In genomic region chr13:48486836-48487235, GRCh38 we compare ENCODE assay signal across 14 cellular contexts. TPM values are rescaled to one million over a fixed set of nuclear protein-coding genes. Genes with fewer than 3 reads are reported as not detected.
A peak's percentile ranks its signal among the peaks of the same experiment; 100 is the strongest.
DNase-seq lines count a peak whose midpoint lies in the region; ATAC-seq and TF ChIP-seq lines count a peak whose summit lies in the region.
"Had no signal": no experiment of that assay in that cellular context is flagged by ENCODE, and none has a peak within 500 bp of the region (broad histone marks: within the 10 kb centered on the region; RNA-seq: fewer than 3 reads in every experiment).

No MANE protein-coding gene starts in this region.

- no peaks in the 10 kb centered on the region; the same call in 1 of the 2 replicates for H3K79me2 ChIP-seq in SU-DHL-6 (ENCODE audit: insufficient read depth, low read length)

- no peaks in the 10 kb centered on the region for H3K27me3 ChIP-seq in CD8-positive, alpha-beta memory T cell (ENCODE audit: insufficient read depth, low read length, poor library complexity, severe bottlenecking)
- no peaks in the 10 kb centered on the region for H3K27me3 ChIP-seq in SU-DHL-6 (ENCODE audit: low read length)
- H3K27me3 ChIP-seq in naive thymus-derived CD4-positive, alpha-beta T cell (ENCODE audit: control insufficient read depth in 2 of 2, insufficient read depth in 2 of 2, low read length in 2 of 2), result no peaks in the 10 kb centered on the region
- H3K27me3 ChIP-seq in left lung, result no peaks in the 10 kb centered on the region

- no peaks in the 10 kb centered on the region for H3K9me3 ChIP-seq in CD8-positive, alpha-beta memory T cell (ENCODE audit: low read length)
- H3K9me3 ChIP-seq in SU-DHL-6 (ENCODE audit: insufficient read depth, low read length) (no peaks in the 10 kb centered on the region), left lung (no peaks in the 10 kb centered on the region)
- no peaks in the 10 kb centered on the region for H3K9me3 ChIP-seq in naive thymus-derived CD4-positive, alpha-beta T cell (ENCODE audit: control insufficient read depth in 2 of 3, low read length in 3 of 3)

- H3K27me3 Mint-ChIP-seq in activated CD8-positive, alpha-beta T cell treated with anti-CD3 and anti-CD28 coated beads, Interleukin-2, amount 10 ng/mL, durations not matched to agents 7 days and 5 days (ENCODE audit: low read depth), result no peaks in the 10 kb centered on the region
- no peaks in the 10 kb centered on the region for H3K27me3 Mint-ChIP-seq in activated CD8-positive, alpha-beta T cell treated with anti-CD3 and anti-CD28 coated beads for 36 hours
- no peaks in the 10 kb centered on the region for H3K27me3 Mint-ChIP-seq in CD8-positive, alpha-beta memory T cell
- no peaks in the 10 kb centered on the region for H3K27me3 Mint-ChIP-seq in naive thymus-derived CD4-positive, alpha-beta T cell
- H3K27me3 Mint-ChIP-seq in activated T-helper 1 cell treated with anti-CD3 and anti-CD28 coated beads, Interleukin-12 subunit alpha, Interleukin-12 subunit beta, Interleukin-2, Interleukin-4 antibody, amounts not matched to agents 30 ng/mL and 10 ng/mL and 1 ng/mL, durations not matched to agents 14 hours and 24 hours and 36 hours (ENCODE audit: insufficient read depth), result no peaks in the 10 kb centered on the region

- no peak overlapping the region for H3K9ac ChIP-seq in SU-DHL-6 (ENCODE audit: low read length)

- POLR2A ChIA-PET in activated CD8-positive, alpha-beta T cell treated with anti-CD3 and anti-CD28 coated beads, Interleukin-2, amount 10 ng/mL, durations not matched to agents 7 days and 5 days (lab: Charles Lee), result no interaction called here
- POLR2A ChIA-PET in activated CD8-positive, alpha-beta T cell treated with anti-CD3 and anti-CD28 coated beads for 36 hours (lab: Charles Lee), result no interaction called here
- POLR2A ChIA-PET in CD8-positive, alpha-beta memory T cell (lab: Charles Lee), result no interaction called here
- POLR2A ChIA-PET in naive thymus-derived CD4-positive, alpha-beta T cell (lab: Charles Lee), result interaction anchor here (1.1 kb wide), 1 partner anchor 46 kb away, joined by 5 read pairs; the partner anchor contains the start of gene RCBTB2

- peak overlapping the region; percentile 56 for H3K27ac Mint-ChIP-seq in activated CD8-positive, alpha-beta T cell treated with anti-CD3 and anti-CD28 coated beads, Interleukin-2, amount 10 ng/mL, durations not matched to agents 7 days and 5 days
- no peak overlapping the region for H3K27ac Mint-ChIP-seq in activated CD8-positive, alpha-beta T cell treated with anti-CD3 and anti-CD28 coated beads for 36 hours
- H3K27ac Mint-ChIP-seq in CD8-positive, alpha-beta memory T cell, result peak overlapping the region in 6 of 8 donors; percentile 51 to 86 (median 70)
- peak overlapping the region in 5 of 9 donors; percentile 31 to 78 (median 68) for H3K27ac Mint-ChIP-seq in naive thymus-derived CD4-positive, alpha-beta T cell
- no peak overlapping the region for H3K27ac Mint-ChIP-seq in activated T-helper 1 cell treated with anti-CD3 and anti-CD28 coated beads, Interleukin-12 subunit alpha, Interleukin-12 subunit beta, Interleukin-2, Interleukin-4 antibody, amounts not matched to agents 30 ng/mL and 10 ng/mL and 1 ng/mL, durations not matched to agents 14 hours and 24 hours and 36 hours

- peaks cover 44% of the 10 kb centered on the region for H3K36me3 Mint-ChIP-seq in activated CD8-positive, alpha-beta T cell treated with anti-CD3 and anti-CD28 coated beads, Interleukin-2, amount 10 ng/mL, durations not matched to agents 7 days and 5 days (ENCODE audit: low read depth)
- peaks cover 11% of the 10 kb centered on the region for H3K36me3 Mint-ChIP-seq in activated CD8-positive, alpha-beta T cell treated with anti-CD3 and anti-CD28 coated beads for 36 hours (ENCODE audit: low read depth)
- H3K36me3 Mint-ChIP-seq in CD8-positive, alpha-beta memory T cell, result peaks cover 15 to 34% (median 19%) of the 10 kb centered on the region in 3 donors
- peaks cover 0 to 49% (median 24%) of the 10 kb centered on the region in 5 donors for H3K36me3 Mint-ChIP-seq in naive thymus-derived CD4-positive, alpha-beta T cell
- peaks cover 31% of the 10 kb centered on the region for H3K36me3 Mint-ChIP-seq in activated T-helper 1 cell treated with anti-CD3 and anti-CD28 coated beads, Interleukin-12 subunit alpha, Interleukin-12 subunit beta, Interleukin-2, Interleukin-4 antibody, amounts not matched to agents 30 ng/mL and 10 ng/mL and 1 ng/mL, durations not matched to agents 14 hours and 24 hours and 36 hours (ENCODE audit: low read depth)

- H2AFZ ChIP-seq in SU-DHL-6 (ENCODE audit: low read depth, low read length, severe bottlenecking), result no peak overlapping the region

- H3K9me2 ChIP-seq in SU-DHL-6 (replicated peaks; ENCODE audit: insufficient read depth, low read length), result no peaks in the 10 kb centered on the region

- DNase-seq in activated CD8-positive, alpha-beta T cell treated with anti-CD3 and anti-CD28 coated beads, Interleukin-2, amount 10 ng/mL, durations not matched to agents 7 days and 5 days, result no peak
- no peak for DNase-seq in activated CD8-positive, alpha-beta T cell treated with anti-CD3 and anti-CD28 coated beads for 36 hours
- DNase-seq in CD8-positive, alpha-beta memory T cell, result no peak
- DNase-seq in naive thymus-derived CD4-positive, alpha-beta T cell, result no peak
- DNase-seq in NCI-H1694 (lab: John Stamatoyannopoulos, UW), result no peak
- DNase-seq in left lung, result no peak
- no peak for DNase-seq in activated T-helper 1 cell treated with anti-CD3 and anti-CD28 coated beads, Interleukin-12 subunit alpha, Interleukin-12 subunit beta, Interleukin-2, Interleukin-4 antibody, amounts not matched to agents 30 ng/mL and 10 ng/mL and 1 ng/mL, durations not matched to agents 14 hours and 24 hours and 36 hours (ENCODE audit: low spot score)
- DNase-seq: CD8-positive, alpha-beta T cell; H9; NCI-H1417 treated with DMSO at 0.1 percent for 48 hours; NCI-H2029 treated with DMSO at 0.1 percent for 48 hours; NCI-H524; SHP77 had no signal

- peaks cover 49% of the 10 kb centered on the region for H3F3A ChIP-seq in SU-DHL-6 (ENCODE audit: insufficient read depth)

- peaks cover 58% of the 10 kb centered on the region for H3K4me1 Mint-ChIP-seq in activated CD8-positive, alpha-beta T cell treated with anti-CD3 and anti-CD28 coated beads, Interleukin-2, amount 10 ng/mL, durations not matched to agents 7 days and 5 days (ENCODE audit: low read depth)
- H3K4me1 Mint-ChIP-seq in activated CD8-positive, alpha-beta T cell treated with anti-CD3 and anti-CD28 coated beads for 36 hours (ENCODE audit: low read depth), result peaks cover 26% of the 10 kb centered on the region
- peaks cover 24 to 41% (median 39%) of the 10 kb centered on the region in 3 donors for H3K4me1 Mint-ChIP-seq in CD8-positive, alpha-beta memory T cell
- H3K4me1 Mint-ChIP-seq in naive thymus-derived CD4-positive, alpha-beta T cell, result peaks cover 19 to 67% (median 35%) of the 10 kb centered on the region in 7 donors
- peaks cover 24% of the 10 kb centered on the region for H3K4me1 Mint-ChIP-seq in activated T-helper 1 cell treated with anti-CD3 and anti-CD28 coated beads, Interleukin-12 subunit alpha, Interleukin-12 subunit beta, Interleukin-2, Interleukin-4 antibody, amounts not matched to agents 30 ng/mL and 10 ng/mL and 1 ng/mL, durations not matched to agents 14 hours and 24 hours and 36 hours (ENCODE audit: low read depth)

- CTCF ChIA-PET in activated CD8-positive, alpha-beta T cell treated with anti-CD3 and anti-CD28 coated beads, Interleukin-2, amount 10 ng/mL, durations not matched to agents 7 days and 5 days (lab: Charles Lee), result no interaction called here
- CTCF ChIA-PET in activated CD8-positive, alpha-beta T cell treated with anti-CD3 and anti-CD28 coated beads for 36 hours (lab: Charles Lee), result interaction anchor here (1.1 to 1.9 kb wide), 2 partner anchors 13 to 153 kb away, joined by 3 to 4 read pairs; no protein-coding TSS in a partner anchor
- CTCF ChIA-PET in CD8-positive, alpha-beta memory T cell (lab: Charles Lee), result no interaction called here
- CTCF ChIA-PET in naive thymus-derived CD4-positive, alpha-beta T cell (lab: Charles Lee), result interaction anchor here (0.7 to 1.1 kb wide), 2 partner anchors 20 to 70 kb away, joined by 3 to 4 read pairs; no protein-coding TSS in a partner anchor

- peaks cover 8% of the 10 kb centered on the region for H3K9me3 Mint-ChIP-seq in activated CD8-positive, alpha-beta T cell treated with anti-CD3 and anti-CD28 coated beads, Interleukin-2, amount 10 ng/mL, durations not matched to agents 7 days and 5 days (ENCODE audit: insufficient read depth)
- H3K9me3 Mint-ChIP-seq in activated CD8-positive, alpha-beta T cell treated with anti-CD3 and anti-CD28 coated beads for 36 hours, result peaks cover 2% of the 10 kb centered on the region
- H3K9me3 Mint-ChIP-seq in CD8-positive, alpha-beta memory T cell, result peaks cover 0 to 2% (median 0%) of the 10 kb centered on the region in 5 donors
- peaks cover 0 to 7% (median 0%) of the 10 kb centered on the region in 11 donors for H3K9me3 Mint-ChIP-seq in naive thymus-derived CD4-positive, alpha-beta T cell
- H3K9me3 Mint-ChIP-seq in activated T-helper 1 cell treated with anti-CD3 and anti-CD28 coated beads, Interleukin-12 subunit alpha, Interleukin-12 subunit beta, Interleukin-2, Interleukin-4 antibody, amounts not matched to agents 30 ng/mL and 10 ng/mL and 1 ng/mL, durations not matched to agents 14 hours and 24 hours and 36 hours, result peaks cover 6% of the 10 kb centered on the region
- H3K9me3 Mint-ChIP-seq: CD8-positive, alpha-beta T cell had no signal

- H3K4me2 ChIP-seq in SU-DHL-6 (ENCODE audit: low read depth, low read length, poor library complexity, severe bottlenecking), result no peak overlapping the region

- no peak for ATAC-seq in activated CD8-positive, alpha-beta T cell treated with anti-CD3 and anti-CD28 coated beads, Interleukin-2, amount 10 ng/mL, durations not matched to agents 7 days and 5 days
- no peak for ATAC-seq in activated CD8-positive, alpha-beta T cell treated with anti-CD3 and anti-CD28 coated beads for 36 hours
- ATAC-seq in naive thymus-derived CD4-positive, alpha-beta T cell, result no peak
- no peak for ATAC-seq in left lung
- ATAC-seq: CD8-positive, alpha-beta T cell had no signal

- no peaks in the 10 kb centered on the region for H3K36me3 ChIP-seq in CD8-positive, alpha-beta memory T cell (ENCODE audit: insufficient read depth, low read length)
- H3K36me3 ChIP-seq in SU-DHL-6 (ENCODE audit: low read length), result peaks cover 18% of the 10 kb centered on the region
- H3K36me3 ChIP-seq in naive thymus-derived CD4-positive, alpha-beta T cell (ENCODE audit: control insufficient read depth in 2 of 3, insufficient read depth in 3 of 3, low read length in 3 of 3), result no peaks in the 10 kb centered on the region
- peaks cover 0 to 15% of the 10 kb centered on the region in 2 donors for H3K36me3 ChIP-seq in left lung

- intact Hi-C loops in activated CD8-positive, alpha-beta T cell treated with anti-CD3 and anti-CD28 coated beads for 36 hours (cut with micrococcal nuclease), result no loop called here
- intact Hi-C loops in naive thymus-derived CD4-positive, alpha-beta T cell (cut with micrococcal nuclease), result loop anchor here in 1 of 2 donors (5.0 kb wide), 1 partner anchor 280 kb away; no protein-coding TSS in a partner anchor
- intact Hi-C loops in left lung (cut with DNase I), result no loop called here
- intact Hi-C loops in activated T-helper 1 cell treated with anti-CD3 and anti-CD28 coated beads, Interleukin-12 subunit alpha, Interleukin-12 subunit beta, Interleukin-2, Interleukin-4 antibody, amounts not matched to agents 30 ng/mL and 10 ng/mL and 1 ng/mL, durations not matched to agents 14 hours and 24 hours and 36 hours (cut with micrococcal nuclease), result no loop called here

- H3K4me1 ChIP-seq in CD8-positive, alpha-beta memory T cell (ENCODE audit: insufficient read depth, low read length), result peaks cover 47% of the 10 kb centered on the region
- peaks cover 35 to 41% of the 10 kb centered on the region in 2 donors for H3K4me1 ChIP-seq in naive thymus-derived CD4-positive, alpha-beta T cell (ENCODE audit: control insufficient read depth in 2 of 2, insufficient read depth in 2 of 2, low read length in 2 of 2)
- peaks cover 1 to 30% of the 10 kb centered on the region in 2 donors for H3K4me1 ChIP-seq in left lung

- no peaks in the 10 kb centered on the region for H4K20me1 ChIP-seq in SU-DHL-6 (ENCODE audit: low read depth, low read length)

- H3K4me3 Mint-ChIP-seq in activated CD8-positive, alpha-beta T cell treated with anti-CD3 and anti-CD28 coated beads, Interleukin-2, amount 10 ng/mL, durations not matched to agents 7 days and 5 days, result peak overlapping the region; percentile 24
- no peak overlapping the region for H3K4me3 Mint-ChIP-seq in activated CD8-positive, alpha-beta T cell treated with anti-CD3 and anti-CD28 coated beads for 36 hours
- peak overlapping the region in 3 of 7 donors; percentile 25 to 64 (median 36) for H3K4me3 Mint-ChIP-seq in CD8-positive, alpha-beta memory T cell
- peak overlapping the region in 3 of 10 donors; percentile 6 to 34 (median 28) for H3K4me3 Mint-ChIP-seq in naive thymus-derived CD4-positive, alpha-beta T cell
- no peak overlapping the region for H3K4me3 Mint-ChIP-seq in activated T-helper 1 cell treated with anti-CD3 and anti-CD28 coated beads, Interleukin-12 subunit alpha, Interleukin-12 subunit beta, Interleukin-2, Interleukin-4 antibody, amounts not matched to agents 30 ng/mL and 10 ng/mL and 1 ng/mL, durations not matched to agents 14 hours and 24 hours and 36 hours
- H3K4me3 Mint-ChIP-seq: CD8-positive, alpha-beta T cell; H9 had no signal

- H3K4me3 ChIP-seq in CD8-positive, alpha-beta memory T cell (ENCODE audit: low read length), result no peak overlapping the region
- no peak overlapping the region for H3K4me3 ChIP-seq in SU-DHL-6 (ENCODE audit: insufficient read depth, low read length, poor library complexity, severe bottlenecking)
- H3K4me3 ChIP-seq in naive thymus-derived CD4-positive, alpha-beta T cell (ENCODE audit: low read length), result no peak overlapping the region
- H3K4me3 ChIP-seq in left lung, result no peak overlapping the region

- H3K27ac ChIP-seq in CD8-positive, alpha-beta memory T cell (ENCODE audit: low read depth, low read length), result no peak overlapping the region
- H3K27ac ChIP-seq in SU-DHL-6 (ENCODE audit: low read depth, low read length) (peak overlapping the region; percentile 51; the same call in 1 of the 2 replicates), left lung (no peak overlapping the region)
- H3K27ac ChIP-seq in naive thymus-derived CD4-positive, alpha-beta T cell (ENCODE audit: low read depth, low read length), result no peak overlapping the region

- TF ChIP-seq CTCF in activated CD8-positive, alpha-beta T cell treated with anti-CD3 and anti-CD28 coated beads for 36 hours (IDR thresholded peaks at IDR 0.05), result no peak
- TF ChIP-seq CTCF in SU-DHL-6 (IDR thresholded peaks at IDR 0.05; ENCODE audit: insufficient read depth, low read length, poor library complexity, severe bottlenecking) (no peak), left lung (IDR thresholded peaks at IDR 0.05) (no peak)

RNA-seq across cellular contexts. Expression of gene RCBTB2, which starts 46.0 kb away (rescaled TPM):
- 10 to 100 TPM; 31.0 to 31.5 TPM for total RNA-seq in activated CD8-positive, alpha-beta T cell treated with anti-CD3 and anti-CD28 coated beads, Interleukin-2, amount 10 ng/mL, durations not matched to agents 7 days and 5 days
- 1 to 10 TPM; 1.6 to 2.2 TPM for total RNA-seq in activated CD8-positive, alpha-beta T cell treated with anti-CD3 and anti-CD28 coated beads for 36 hours
- 1 to 10 TPM; 5.4 to 6.5 TPM for total RNA-seq in CD8-positive, alpha-beta memory T cell
- 23.4 TPM for polyA plus RNA-seq in CD8-positive, alpha-beta memory T cell
- total RNA-seq in naive thymus-derived CD4-positive, alpha-beta T cell, result 10 to 100 TPM in 3 of 5 experiments, 1 to 10 TPM in 2; 7.6 to 17.8 (median 10.1) TPM
- polyA plus RNA-seq in naive thymus-derived CD4-positive, alpha-beta T cell, result 10 to 100 TPM; 14.6 to 19.7 TPM
- total RNA-seq in left lung, result 10 to 100 TPM; 17.1 to 17.2 TPM
- 1.7 and 2.0 TPM in 2 replicates for total RNA-seq in activated T-helper 1 cell treated with anti-CD3 and anti-CD28 coated beads, Interleukin-12 subunit alpha, Interleukin-12 subunit beta, Interleukin-2, Interleukin-4 antibody, amounts not matched to agents 30 ng/mL and 10 ng/mL and 1 ng/mL, durations not matched to agents 14 hours and 24 hours and 36 hours

Comparison
In these comparisons a context has a peak if more than half of its experiments do, and no peak if none do; other contexts are left out.
1. H3K27ac Mint-ChIP-seq: peak in activated CD8-positive, alpha-beta T cell treated with anti-CD3 and anti-CD28 coated beads, Interleukin-2, amount 10 ng/mL, durations not matched to agents 7 days and 5 days (single experiment), CD8-positive, alpha-beta memory T cell (6 of 8) and naive thymus-derived CD4-positive, alpha-beta T cell (5 of 9); none in activated CD8-positive, alpha-beta T cell treated with anti-CD3 and anti-CD28 coated beads for 36 hours (single experiment) and activated T-helper 1 cell treated with anti-CD3 and anti-CD28 coated beads, Interleukin-12 subunit alpha, Interleukin-12 subunit beta, Interleukin-2, Interleukin-4 antibody, amounts not matched to agents 30 ng/mL and 10 ng/mL and 1 ng/mL, durations not matched to agents 14 hours and 24 hours and 36 hours (single experiment).
2. CTCF ChIA-PET loops: an anchor here in activated CD8-positive, alpha-beta T cell treated with anti-CD3 and anti-CD28 coated beads for 36 hours (1.1 to 1.9 kb wide) and naive thymus-derived CD4-positive, alpha-beta T cell (0.7 to 1.1 kb wide); none called in activated CD8-positive, alpha-beta T cell treated with anti-CD3 and anti-CD28 coated beads, Interleukin-2, amount 10 ng/mL, durations not matched to agents 7 days and 5 days and CD8-positive, alpha-beta memory T cell.